In the genomic region with DNA sequence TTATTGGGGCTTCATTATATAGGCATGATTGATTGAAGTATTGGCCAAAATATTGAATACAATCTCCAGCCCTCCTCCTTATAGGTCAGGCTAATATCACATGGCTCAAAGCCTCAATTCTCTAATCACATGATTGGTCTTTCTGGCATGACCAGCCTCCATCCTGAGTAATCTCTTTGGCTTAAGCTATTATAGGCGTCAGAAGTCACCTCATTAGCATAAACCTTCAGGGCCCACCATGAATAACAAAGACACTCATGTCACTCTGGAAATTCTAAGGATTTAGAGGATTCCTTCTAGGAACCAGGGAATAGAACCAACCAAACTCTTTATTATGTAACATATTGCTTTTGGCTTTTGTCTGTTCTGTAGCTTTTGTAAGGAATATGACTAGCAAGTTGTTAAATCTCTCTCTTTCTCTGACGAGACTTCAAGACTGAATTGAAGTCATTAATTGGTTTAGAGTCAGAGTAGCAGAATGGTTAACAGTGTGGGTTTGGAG, we compare ENCODE assay signal across 28 cellular contexts.
"Had no signal": no experiment of that assay in that cellular context is flagged by ENCODE, and none has a peak within 500 bp of the region (broad histone marks: within the 10 kb centered on the region; RNA-seq: fewer than 3 reads in every experiment).

No MANE protein-coding gene starts in this region.

- ATAC-seq: activated T-cell treated with anti-CD3 and anti-CD28 coated beads, Interleukin-2, amount 50 U/mL, for 4 hours; PC-3; T-cell had no signal

- H3K27me3 Mint-ChIP-seq: activated CD4-positive, alpha-beta memory T cell treated with anti-CD3 and anti-CD28 coated beads for 36 hours; activated CD4-positive, alpha-beta T cell treated with anti-CD3 and anti-CD28 coated beads, Interleukin-2, amount 10 ng/mL, durations not matched to agents 7 days and 5 days; activated naive CD8-positive, alpha-beta T cell; brain; central memory CD8-positive, alpha-beta T cell; T-cell had no signal

- H3K27ac Mint-ChIP-seq: activated CD4-positive, alpha-beta memory T cell treated with anti-CD3 and anti-CD28 coated beads for 36 hours; activated CD4-positive, alpha-beta T cell treated with anti-CD3 and anti-CD28 coated beads, Interleukin-2, amount 10 ng/mL, durations not matched to agents 7 days and 5 days; activated naive CD8-positive, alpha-beta T cell; brain; T-cell had no signal

- H3K4me3 Mint-ChIP-seq: activated CD4-positive, alpha-beta memory T cell treated with anti-CD3 and anti-CD28 coated beads for 36 hours; activated CD4-positive, alpha-beta T cell treated with anti-CD3 and anti-CD28 coated beads, Interleukin-2, amount 10 ng/mL, durations not matched to agents 7 days and 5 days; activated naive CD8-positive, alpha-beta T cell; activated T-cell treated with anti-CD3 and anti-CD28 coated beads, Interleukin-2, amount 50 U/mL, for 4 hours; brain; central memory CD8-positive, alpha-beta T cell; T-cell had no signal

- H3K36me3 Mint-ChIP-seq: activated CD4-positive, alpha-beta memory T cell treated with anti-CD3 and anti-CD28 coated beads for 36 hours; activated naive CD8-positive, alpha-beta T cell; brain; T-cell had no signal

- H3K9me3 Mint-ChIP-seq: activated CD4-positive, alpha-beta memory T cell treated with anti-CD3 and anti-CD28 coated beads for 36 hours; activated CD4-positive, alpha-beta T cell treated with anti-CD3 and anti-CD28 coated beads, Interleukin-2, amount 10 ng/mL, durations not matched to agents 7 days and 5 days; central memory CD8-positive, alpha-beta T cell had no signal

- H3K4me1 Mint-ChIP-seq: activated CD4-positive, alpha-beta T cell treated with anti-CD3 and anti-CD28 coated beads, Interleukin-2, amount 10 ng/mL, durations not matched to agents 7 days and 5 days; central memory CD8-positive, alpha-beta T cell; T-cell had no signal

- DNase-seq: activated CD4-positive, alpha-beta memory T cell treated with anti-CD3 and anti-CD28 coated beads for 36 hours; activated CD4-positive, alpha-beta T cell treated with anti-CD3 and anti-CD28 coated beads, Interleukin-2, amount 10 ng/mL, durations not matched to agents 7 days and 5 days; activated CD4-positive, CD25-positive, alpha-beta regulatory T cell; activated CD8-positive, alpha-beta memory T cell treated with anti-CD3 and anti-CD28 coated beads for 24 hours; activated effector memory CD4-positive, alpha-beta T cell treated with anti-CD3 and anti-CD28 coated beads, Interleukin-2, amount 50 U/mL, for 16 hours; activated naive CD4-positive, alpha-beta T cell treated with Interleukin-2 at 50 U/mL for 16 hours; activated T-cell treated with anti-CD3 and anti-CD28 coated beads, Interleukin-2, amount 50 U/mL, for 4 hours; amygdala; NCI-H1092; NCI-H1417 treated with DMSO at 0.1 percent for 48 hours; NCI-H1694; NCI-H2029; NCI-H2107; NCI-H2171 treated with DMSO at 0.1 percent for 48 hours; NCI-H226; NCI-H526; NCI-H774; PC-3; SHP77 treated with DMSO at 0.1 percent for 48 hours; T-cell; T-helper 2 cell; T1000 had no signal

- FAIRE-seq: astrocyte, RCC 7860, TTC549 had no signal
